In genomic region chr22:17373839-17374238, GRCh38 we compare ENCODE assay signal across 22 cellular contexts. TPM values are rescaled to one million over a fixed set of nuclear protein-coding genes. Genes with fewer than 3 reads are reported as not detected.
"Had no signal": no experiment of that assay in that cellular context is flagged by ENCODE, and none has a peak within 500 bp of the region (broad histone marks: within the 10 kb centered on the region; RNA-seq: fewer than 3 reads in every experiment).

No MANE protein-coding gene starts in this region.

- H3K4me3 Mint-ChIP-seq: activated CD4-positive, alpha-beta memory T cell treated with anti-CD3 and anti-CD28 coated beads, Interleukin-2, amount 10 ng/mL, durations not matched to agents 7 days and 5 days; activated CD4-positive, alpha-beta T cell treated with anti-CD3 and anti-CD28 coated beads, Interleukin-2, amount 10 ng/mL, durations not matched to agents 24 days and 14 days; activated naive CD4-positive, alpha-beta T cell treated with anti-CD3 and anti-CD28 coated beads, Interleukin-2, amount 10 ng/mL, durations not matched to agents 7 days and 5 days; memory B cell had no signal

- H3K36me3 Mint-ChIP-seq: activated naive CD4-positive, alpha-beta T cell treated with anti-CD3 and anti-CD28 coated beads, Interleukin-2, amount 10 ng/mL, durations not matched to agents 7 days and 5 days; naive B cell had no signal

- H3K9me3 ChIP-seq: esophagus muscularis mucosa, mucosa of descending colon, spleen, thoracic aorta, upper lobe of left lung had no signal

- H3K36me3 ChIP-seq: esophagus muscularis mucosa, spleen, thoracic aorta, upper lobe of left lung had no signal

- DNase-seq: activated CD4-positive, alpha-beta memory T cell treated with anti-CD3 and anti-CD28 coated beads, Interleukin-2, amount 10 ng/mL, durations not matched to agents 7 days and 5 days; activated CD4-positive, alpha-beta T cell treated with anti-CD3 and anti-CD28 coated beads, Interleukin-2, amount 10 ng/mL, durations not matched to agents 24 days and 14 days; activated effector memory CD4-positive, alpha-beta T cell treated with anti-CD3 and anti-CD28 coated beads, Interleukin-2, amount 50 U/mL, for 16 hours; activated naive CD4-positive, alpha-beta T cell treated with anti-CD3 and anti-CD28 coated beads, Interleukin-2, amount 10 ng/mL, durations not matched to agents 7 days and 5 days; activated T-cell treated with anti-CD3 and anti-CD28 coated beads for 4 hours; central memory CD4-positive, alpha-beta T cell; effector memory CD4-positive, alpha-beta T cell; head of caudate nucleus; hypothalamus; islet precursor cell; left cardiac atrium; mucosa of descending colon; naive B cell; spleen; stimulated activated CD4-positive, alpha-beta T cell treated with anti-CD3 and anti-CD28 coated beads, Interleukin-4, amount 100 ng/mL, for 24 hours; stimulated activated naive CD4-positive, alpha-beta T cell treated with Interleukin-2 at 50 U/mL for 16 hours; upper lobe of left lung had no signal

- H3K4me3 ChIP-seq: esophagus muscularis mucosa, mucosa of descending colon, spleen, thoracic aorta, upper lobe of left lung had no signal

- H3K27me3 Mint-ChIP-seq: progenitor cell of endocrine pancreas had no signal

- H3K27ac Mint-ChIP-seq: activated CD4-positive, alpha-beta memory T cell treated with anti-CD3 and anti-CD28 coated beads, Interleukin-2, amount 10 ng/mL, durations not matched to agents 7 days and 5 days; activated CD4-positive, alpha-beta T cell treated with anti-CD3 and anti-CD28 coated beads, Interleukin-2, amount 10 ng/mL, durations not matched to agents 24 days and 14 days; activated naive CD4-positive, alpha-beta T cell treated with anti-CD3 and anti-CD28 coated beads, Interleukin-2, amount 10 ng/mL, durations not matched to agents 7 days and 5 days; memory B cell; naive B cell; progenitor cell of endocrine pancreas had no signal

- H3K9me3 Mint-ChIP-seq: activated CD4-positive, alpha-beta memory T cell treated with anti-CD3 and anti-CD28 coated beads, Interleukin-2, amount 10 ng/mL, durations not matched to agents 7 days and 5 days; activated CD4-positive, alpha-beta T cell treated with anti-CD3 and anti-CD28 coated beads, Interleukin-2, amount 10 ng/mL, durations not matched to agents 24 days and 14 days; activated naive CD4-positive, alpha-beta T cell treated with anti-CD3 and anti-CD28 coated beads, Interleukin-2, amount 10 ng/mL, durations not matched to agents 7 days and 5 days had no signal

- H3K27ac ChIP-seq: esophagus muscularis mucosa, spleen, thoracic aorta, upper lobe of left lung had no signal

RNA-seq across cellular contexts. Expression of gene CECR2, which starts 4.6 kb away (rescaled TPM):
- total RNA-seq: endothelial cell of umbilical vein had no signal
